In the genomic region with DNA sequence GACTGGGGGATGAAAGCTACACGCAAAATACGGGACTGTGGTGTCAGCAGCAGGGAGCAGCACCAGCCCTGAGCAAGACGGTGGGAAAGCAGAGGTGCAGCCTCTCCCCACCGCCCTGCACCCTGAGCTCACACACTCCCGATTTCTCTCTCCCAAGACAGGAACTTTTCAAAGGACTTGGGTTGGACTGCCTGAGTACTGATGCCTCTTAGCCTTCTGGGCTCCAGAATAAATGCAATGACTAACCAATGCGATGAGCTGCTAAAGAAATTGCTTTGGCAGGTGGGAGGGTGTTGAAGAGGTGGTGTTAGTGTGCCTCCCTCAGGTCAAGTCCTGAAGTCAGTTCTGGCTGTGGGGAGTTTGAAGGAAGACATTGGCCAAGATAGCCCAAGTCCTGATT, we compare ENCODE assay signal across 13 cellular contexts. TPM values are rescaled to one million over a fixed set of nuclear protein-coding genes. Genes with fewer than 3 reads are reported as not detected.
DNase-seq lines count a peak whose midpoint lies in the region; ATAC-seq and TF ChIP-seq lines count a peak whose summit lies in the region.
"Had no signal": no experiment of that assay in that cellular context is flagged by ENCODE, and none has a peak within 500 bp of the region (broad histone marks: within the 10 kb centered on the region; RNA-seq: fewer than 3 reads in every experiment).

No MANE protein-coding gene starts in this region.

- H3K4me3 ChIP-seq in breast epithelium (no peak overlapping the region), skeletal muscle tissue (ENCODE audit: low read length in 3 of 3) (peak overlapping the region; percentile 16 to 53 (median 35))
- H3K4me3 ChIP-seq: smooth muscle cell, transverse colon had no signal

- ATAC-seq in GM18870 (IDR thresholded peaks at IDR 0.05; ENCODE audit: unreplicated experiment), result no peak

- H3K27me3 Mint-ChIP-seq in MCF 10A (ENCODE audit: insufficient read depth, unreplicated experiment), result peaks cover 14% of the 10 kb centered on the region
- H3K27me3 Mint-ChIP-seq in activated T-cell treated with anti-CD3 and anti-CD28 coated beads, Interleukin-2, amount 50 U/mL, for 24 hours, result peaks cover 24% of the 10 kb centered on the region

- H3K4me3 Mint-ChIP-seq in MCF 10A (ENCODE audit: unreplicated experiment), result no peak overlapping the region
- no peak overlapping the region for H3K4me3 Mint-ChIP-seq in activated T-cell treated with anti-CD3 and anti-CD28 coated beads, Interleukin-2, amount 50 U/mL, for 24 hours

- no peak overlapping the region for H3K27ac ChIP-seq in breast epithelium
- no peak overlapping the region for H3K27ac ChIP-seq in skeletal muscle tissue (ENCODE audit: low read depth, low read length)
- H3K27ac ChIP-seq: transverse colon had no signal

- no peak overlapping the region for H3K27ac Mint-ChIP-seq in MCF 10A (ENCODE audit: low read depth, unreplicated experiment)
- no peak overlapping the region for H3K27ac Mint-ChIP-seq in activated T-cell treated with anti-CD3 and anti-CD28 coated beads, Interleukin-2, amount 50 U/mL, for 24 hours

- POLR2A ChIA-PET in MCF 10A (lab: Yijun Ruan, JAX), result interaction anchor here (1.9 to 2.9 kb wide), 2 partner anchors 9 to 32 kb away, joined by 7 to 22 read pairs; a partner anchor contains a TSS

- H3K9ac ChIP-seq in skeletal muscle tissue (ENCODE audit: low read depth in 1 of 3, low read length in 3 of 3), result peak overlapping the region in 2 of 3 donors; percentile 5 to 57

- BruUV-seq in MCF 10A (replicated peaks; lab: Mats Ljungman, UMichigan), result no TSS peak

- H3K27me3 ChIP-seq in breast epithelium (no peaks in the 10 kb centered on the region), skeletal muscle tissue (ENCODE audit: control insufficient read depth in 3 of 3, insufficient read depth in 3 of 3, low read length in 3 of 3) (no peaks in the 10 kb centered on the region)

- H3K9me3 ChIP-seq in breast epithelium (no peaks in the 10 kb centered on the region), skeletal muscle tissue (ENCODE audit: control insufficient read depth in 3 of 3, low read length in 3 of 3) (no peaks in the 10 kb centered on the region)
- H3K9me3 ChIP-seq: transverse colon had no signal

- TF ChIP-seq POLR2A in breast epithelium (IDR thresholded peaks at IDR 0.05), result no peak

- H3K36me3 Mint-ChIP-seq in MCF 10A (ENCODE audit: insufficient read depth, unreplicated experiment), result no peaks in the 10 kb centered on the region
- H3K36me3 Mint-ChIP-seq in activated T-cell treated with anti-CD3 and anti-CD28 coated beads, Interleukin-2, amount 50 U/mL, for 24 hours (ENCODE audit: low read depth), result no peaks in the 10 kb centered on the region

- CTCF ChIA-PET in MCF 10A (lab: Yijun Ruan, JAX), result interaction anchor here (0.6 to 6.1 kb wide), 5 partner anchors 11 to 194 kb away, joined by 3 to 46 read pairs (median 9); a partner anchor contains a TSS

- no peaks in the 10 kb centered on the region for H3K4me1 ChIP-seq in breast epithelium
- peaks cover 48 to 94% (median 73%) of the 10 kb centered on the region in 3 donors for H3K4me1 ChIP-seq in skeletal muscle tissue (ENCODE audit: control insufficient read depth in 3 of 3, insufficient read depth in 3 of 3, low read length in 3 of 3)
- H3K4me1 ChIP-seq: transverse colon had no signal

- TF ChIP-seq CTCF in MCF 10A (IDR thresholded peaks at IDR 0.05; ENCODE audit: unreplicated experiment), result no peak
- no peak for TF ChIP-seq CTCF in breast epithelium (IDR thresholded peaks at IDR 0.05)
- no peak for TF ChIP-seq CTCF in GM10266 (IDR thresholded peaks at IDR 0.05; ENCODE audit: control insufficient read depth, insufficient read depth, low read depth, missing control alignments)

- peak; percentile 33 for DNase-seq in MCF 10A (ENCODE audit: unreplicated experiment)
- DNase-seq in breast epithelium (ENCODE audit: low spot score in 2 of 2), result no peak
- peak; percentile 38 for DNase-seq in RPMI8226
- peak; percentile 22 for DNase-seq in germinal center (ENCODE audit: low spot score)
- no peak for DNase-seq in GM10266 (ENCODE audit: extremely low spot score)
- DNase-seq in activated T-cell treated with anti-CD3 and anti-CD28 coated beads, Interleukin-2, amount 50 U/mL, for 24 hours, result no peak
- DNase-seq: effector memory CD4-positive, alpha-beta T cell; NCI-H2029 treated with DMSO at 0.1 percent for 48 hours; T1000; transverse colon had no signal

- peaks cover 8% of the 10 kb centered on the region for H3K4me1 Mint-ChIP-seq in MCF 10A (ENCODE audit: insufficient read depth, unreplicated experiment)
- H3K4me1 Mint-ChIP-seq in activated T-cell treated with anti-CD3 and anti-CD28 coated beads, Interleukin-2, amount 50 U/mL, for 24 hours (ENCODE audit: low read depth), result no peaks in the 10 kb centered on the region

- H3K9me3 Mint-ChIP-seq in MCF 10A (ENCODE audit: unreplicated experiment), result no peaks in the 10 kb centered on the region
- no peaks in the 10 kb centered on the region for H3K9me3 Mint-ChIP-seq in activated T-cell treated with anti-CD3 and anti-CD28 coated beads, Interleukin-2, amount 50 U/mL, for 24 hours

- intact Hi-C loops in MCF 10A (cut with micrococcal nuclease), result no loop called here
- intact Hi-C loops in breast epithelium (cut with DNase I; ENCODE audit: low total_unique reads), result no loop called here

- H3K36me3 ChIP-seq in breast epithelium (no peaks in the 10 kb centered on the region), skeletal muscle tissue (ENCODE audit: control insufficient read depth in 3 of 3, insufficient read depth in 3 of 3, low read length in 3 of 3) (peaks cover 8 to 17% (median 10%) of the 10 kb centered on the region in 3 donors)
- H3K36me3 ChIP-seq: transverse colon had no signal

RNA-seq across cellular contexts. Expression of a gene that starts 9.6 kb away (rescaled TPM):
- not detected in 2 replicates for total RNA-seq in MCF 10A (2022)
- total RNA-seq in breast epithelium, result under 1 TPM in 2 of 3 donors, not detected in 1; 0.15 to 0.66 TPM
- 60.0 TPM for total RNA-seq in skeletal muscle tissue

RNA-seq across cellular contexts. Expression of a gene that starts 16.4 kb away (rescaled TPM):
- total RNA-seq in MCF 10A (2022) (7.9 and 9.5 TPM in 2 replicates), breast epithelium (1 to 10 TPM in 2 of 3 donors, under 1 TPM in 1; 0.80 to 8.8 (median 4.6) TPM), skeletal muscle tissue (1.0 TPM)

RNA-seq across cellular contexts. Expression of a gene that starts 16.6 kb away (rescaled TPM):
- total RNA-seq in MCF 10A (2022) (not detected in 2 replicates), breast epithelium (not detected), skeletal muscle tissue (under 0.01 TPM)
- total RNA-seq: smooth muscle cell, transverse colon had no signal

RNA-seq across cellular contexts. Expression of a gene that starts 29.0 kb away (rescaled TPM):
- not detected in 2 replicates for total RNA-seq in MCF 10A (2022)
- total RNA-seq in breast epithelium, result under 1 TPM in 1 of 3 donors, not detected in 2; 0.33 TPM
- total RNA-seq in skeletal muscle tissue, result 0.52 TPM
- total RNA-seq: smooth muscle cell had no signal

RNA-seq across cellular contexts. Expression of a gene that starts 31.0 kb away (rescaled TPM):
- 104 and 114 TPM in 2 replicates for total RNA-seq in MCF 10A (2022)
- 10 to 100 TPM; 72.8 to 95.1 (median 79.4) TPM for total RNA-seq in breast epithelium
- total RNA-seq in skeletal muscle tissue, result 23.0 TPM

Comparison
In these comparisons a context has a peak if more than half of its experiments do, and no peak if none do; other contexts are left out.
1. DNase-seq: peak in MCF 10A (single experiment), RPMI8226 (single experiment) and germinal center (single experiment); none in breast epithelium (0 of 2), GM10266 (single experiment) and activated T-cell treated with anti-CD3 and anti-CD28 coated beads, Interleukin-2, amount 50 U/mL, for 24 hours (single experiment).
2. H3K4me3 ChIP-seq: peak in skeletal muscle tissue (3 of 3); none in breast epithelium (0 of 3).
3. RNA of a gene that starts 9.6 kb away (total RNA-seq): 60.0 TPM in skeletal muscle tissue (single experiment); 0.15 to 0.66 TPM in breast epithelium and not detected in MCF 10A; every median in the first group is over 10 times any median in the second.